In genomic region chr3:50154840-50155490, GRCh38 we compare ENCODE assay signal across 8 cellular contexts. TPM values are rescaled to one million over a fixed set of nuclear protein-coding genes. Genes with fewer than 3 reads are reported as not detected.
DNase-seq lines count a peak whose midpoint lies in the region; ATAC-seq and TF ChIP-seq lines count a peak whose summit lies in the region.

SEMA3F (plus strand) TSS chr3:50155324; CDS start chr3:50159623, 4,299 bp downstream.

- peak; percentile 71 for ATAC-seq in GM19372 (IDR thresholded peaks at IDR 0.05; ENCODE audit: low read depth, unreplicated experiment)

- intact Hi-C loops in CD14-positive monocyte (cut with micrococcal nuclease), result no loop called here
- intact Hi-C loops in spleen (cut with DNase I; ENCODE audit: low total_unique reads), result no loop called here

- H3K27me3 Mint-ChIP-seq in CD14-positive monocyte (ENCODE audit: low read depth in 3 of 3), result peaks cover 44 to 56% (median 54%) of the 10 kb centered on the region in 3 donors
- H3K27me3 Mint-ChIP-seq in brain, result peaks cover 28% of the 10 kb centered on the region

- H3K36me3 Mint-ChIP-seq in CD14-positive monocyte (peaks cover 4 to 10% of the 10 kb centered on the region in 2 donors), brain (no peaks in the 10 kb centered on the region)

- H3K36me3 ChIP-seq in HUES6 (ENCODE audit: control insufficient read depth, insufficient read depth, low read length), result peaks cover under 1% of the 10 kb centered on the region; the same call in 1 of the 2 replicates
- no peaks in the 10 kb centered on the region for H3K36me3 ChIP-seq in spleen

- no peaks in the 10 kb centered on the region for H3K9me3 ChIP-seq in HUES6 (ENCODE audit: control insufficient read depth, insufficient read depth, low read depth, low read length)
- H3K9me3 ChIP-seq in iPS-18c (ENCODE audit: control insufficient read depth, insufficient read depth, low read length), result peaks cover 3% of the 10 kb centered on the region
- no peaks in the 10 kb centered on the region for H3K9me3 ChIP-seq in spleen

- H3K4me3 Mint-ChIP-seq in CD14-positive monocyte (peak within 1 kb of the TSS; percentile 80 to 89), brain (peak within 1 kb of the TSS; percentile 89 to 96 (median 95))

- H3K27ac Mint-ChIP-seq in CD14-positive monocyte (peak within 1 kb of the TSS in 4 of 7 donors; percentile 31 to 65 (median 49)), brain (peak within 1 kb of the TSS; percentile 64 to 99 (median 86))

- TF ChIP-seq CTCF in CD14-positive monocyte (IDR thresholded peaks at IDR 0.05), result no peak
- TF ChIP-seq CTCF in brain (conservative IDR thresholded peaks at IDR 0.05), result no peak
- peak in 1 of 11 experiments; percentile 13 for TF ChIP-seq CTCF in spleen (IDR thresholded peaks at IDR 0.05 in 8 of 11, conservative IDR thresholded peaks at IDR 0.05 in 3 of 11)

- peaks cover 25% of the 10 kb centered on the region for H3K4me1 Mint-ChIP-seq in CD14-positive monocyte
- peaks cover 79% of the 10 kb centered on the region for H3K4me1 Mint-ChIP-seq in brain

- 0 to 3% (median 1%) methylated on average over 13 to 98 of the region's 98 CpGs for WGBS in spleen, 5 donors

- peaks cover 66% of the 10 kb centered on the region for H3K4me1 ChIP-seq in HUES6 (ENCODE audit: control insufficient read depth, insufficient read depth, low read length)
- H3K4me1 ChIP-seq in spleen, result peaks cover 8 to 91% (median 52%) of the 10 kb centered on the region in 6 donors

- H3K9ac ChIP-seq in HUES6 (ENCODE audit: low read length), result peak within 1 kb of the TSS; percentile 64

- H3K27ac ChIP-seq in HUES6 (ENCODE audit: low read depth, low read length), result no peak within 1 kb of the TSS
- H3K27ac ChIP-seq in spleen, result peak within 1 kb of the TSS; percentile 11 to 82 (median 74)

- no peak for TF ChIP-seq POLR2A in spleen (IDR thresholded peaks at IDR 0.05)

- H3K4me3 ChIP-seq in HUES6 (ENCODE audit: low read depth, low read length) (peak within 1 kb of the TSS; percentile 75), iPS-18c (ENCODE audit: insufficient read depth, low read depth, low read length) (peak within 1 kb of the TSS; percentile 71), spleen (peak within 1 kb of the TSS; percentile 43 to 83 (median 55))

- peaks cover 0 to 16% (median 6%) of the 10 kb centered on the region in 7 donors for H3K9me3 Mint-ChIP-seq in CD14-positive monocyte
- peaks cover 0 to 5% (median 0%) of the 10 kb centered on the region in 5 experiments for H3K9me3 Mint-ChIP-seq in brain

- peaks cover 41% of the 10 kb centered on the region for H3K27me3 ChIP-seq in HUES6 (ENCODE audit: control insufficient read depth, insufficient read depth, low read length)
- H3K27me3 ChIP-seq in spleen (replicated peaks in 1 of 7), result peaks cover 0 to 47% (median 20%) of the 10 kb centered on the region in 7 donors

- DNase-seq in CD14-positive monocyte (ENCODE audit: low spot score), result peak; percentile 58
- peak; percentile 63 for DNase-seq in T-helper 22 cell (ENCODE audit: low read depth)
- DNase-seq in spleen, result peak; percentile 91
- DNase-seq in NCI-H2107 treated with DMSO at 0.1 percent for 48 hours (lab: John Stamatoyannopoulos, UW; ENCODE audit: unreplicated experiment), result no peak

RNA-seq across cellular contexts. Expression of gene SEMA3F, which starts in this region (rescaled TPM):
- polyA plus RNA-seq in CD14-positive monocyte (not detected), brain (ENCODE audit: insufficient read depth, low read depth, low replicate concordance) (15.3 TPM), spleen (10 to 100 TPM; 16.9 to 34.2 (median 31.7) TPM)
- 100 to 1,000 TPM in 3 of 7 donors, 10 to 100 TPM in 4; 56.1 to 205 (median 98.8) TPM for total RNA-seq in spleen

Comparison
In these comparisons a context has a peak if more than half of its experiments do, and no peak if none do; other contexts are left out.
1. RNA of gene SEMA3F (polyA plus RNA-seq): 16.9 to 34.2 TPM in spleen and 15.3 TPM in brain (single experiment); not detected in CD14-positive monocyte; every median in the first group is over 10 times any median in the second.
2. Peak in DNase-seq in CD14-positive monocyte; RNA of the gene not detected or under 1 TPM.
3. Peak in every context shown above with its lines, with median percentiles within 50 percentile points of each other: H3K4me3 ChIP-seq.